In genomic region chr1:156848461-156849150, GRCh38 we compare ENCODE assay signal across 10 cellular contexts. TPM values are rescaled to one million over a fixed set of nuclear protein-coding genes. Genes with fewer than 3 reads are reported as not detected.
DNase-seq lines count a peak whose midpoint lies in the region; ATAC-seq, FAIRE-seq and TF ChIP-seq lines count a peak whose summit lies in the region.
"Had no signal": no experiment of that assay in that cellular context is flagged by ENCODE, and none has a peak within 500 bp of the region (broad histone marks: within the 10 kb centered on the region; RNA-seq: fewer than 3 reads in every experiment).

No MANE protein-coding gene starts in this region.

- FAIRE-seq in H1 (lab: Jason Lieb, UNC), result no peak

- H2AK5ac ChIP-seq in H1 (ENCODE audit: low read depth, low read length), result no peak overlapping the region

- no peak overlapping the region; the same call in 1 of the 2 replicates for H2AFZ ChIP-seq in H1 (ENCODE audit: low read length)

- H3K14ac ChIP-seq in H1 (ENCODE audit: insufficient read length), result no peak overlapping the region

- TF ChIP-seq RAD21 in H1 (IDR thresholded peaks at IDR 0.05 in 1 of 2, conservative IDR thresholded peaks at IDR 0.05 in 1 of 2; ENCODE audit: low read depth in 2 of 2, low read length in 2 of 2), result no peak

- no peak overlapping the region for H4K91ac ChIP-seq in H1 (replicated peaks; ENCODE audit: insufficient read length, low read length)

- CTCF ChIA-PET in H1 (lab: Charles Lee; ENCODE audit: partially characterized antibody), result interaction anchor here (0.7 to 25.2 kb wide), 14 partner anchors 7 to 159 kb away, joined by 3 to 719 read pairs (median 6); partner anchors contain the start of genes INSRR, NTRK1 and PEAR1

- H3K27me3 ChIP-seq in H1 (replicated peaks in 1 of 4; ENCODE audit: control insufficient read depth in 3 of 4, extremely low read depth in 1 of 4, insufficient read depth in 3 of 4, low read length in 3 of 4) (peaks cover 62 to 94% (median 69%) of the 10 kb centered on the region in 4 experiments), tibial nerve (peaks cover 0 to 66% of the 10 kb centered on the region in 2 donors)

- no peak overlapping the region for H3K23ac ChIP-seq in H1 (ENCODE audit: insufficient read length)

- ATAC-seq in GM19452 (IDR thresholded peaks at IDR 0.05; ENCODE audit: unreplicated experiment), result no peak
- ATAC-seq in HG02588 (IDR thresholded peaks at IDR 0.05; ENCODE audit: unreplicated experiment), result no peak

- TF ChIP-seq EP300 in H1 (IDR thresholded peaks at IDR 0.05; ENCODE audit: borderline replicate concordance in 1 of 2, low read depth in 2 of 2, low read length in 2 of 2) (no peak), tibial nerve (IDR thresholded peaks at IDR 0.05) (no peak)

- no peak overlapping the region for H4K8ac ChIP-seq in H1 (ENCODE audit: extremely low read depth, insufficient read depth, low read length)

- peak overlapping the region; percentile 87 to 94 for H3K4me2 ChIP-seq in H1 (ENCODE audit: insufficient read depth in 1 of 2, low read depth in 2 of 2, low read length in 2 of 2)

- H3K56ac ChIP-seq in H1 (replicated peaks; ENCODE audit: insufficient read length, low read depth, low read length), result no peak overlapping the region

- 0 out of 2 replicates have a peak overlapping the region, but pooled peaks have one; percentile 40 for H2BK15ac ChIP-seq in H1 (ENCODE audit: low read length)

- POLR2A ChIA-PET in H1 (lab: Charles Lee; ENCODE audit: partially characterized antibody), result interaction anchor here (0.6 to 1.5 kb wide), 6 partner anchors 9 to 355 kb away, joined by 3 to 6 read pairs (median 4); partner anchors contain the start of gene NTRK1

- no peaks in the 10 kb centered on the region for H3K79me1 ChIP-seq in H1 (ENCODE audit: low read depth, low read length)

- DNase-seq in GM03348 (ENCODE audit: low spot score) (peak; percentile 35), H1 (ENCODE audit: low read depth in 1 of 2, low spot score in 2 of 2) (peak in 1 of 2 experiments; percentile 78), ecto neural progenitor cell (ENCODE audit: low spot score) (no peak), tibial nerve (ENCODE audit: low spot score in 2 of 2) (no peak)
- peak; percentile 34 to 36 for DNase-seq in activated CD8-positive, alpha-beta memory T cell treated with anti-CD3 and anti-CD28 coated beads for 4 hours (ENCODE audit: low read depth in 2 of 2)
- DNase-seq in stimulated activated CD4-positive, alpha-beta T cell treated with anti-CD3 and anti-CD28 coated beads, Interleukin-15, amount 100 ng/mL, for 24 hours, result peak; percentile 79
- DNase-seq: Calu3 had no signal

- no peak overlapping the region for H3K4ac ChIP-seq in H1 (replicated peaks; ENCODE audit: insufficient read length, low read depth, low read length)

- peaks cover 12% of the 10 kb centered on the region for H3K23me2 ChIP-seq in H1 (ENCODE audit: low read depth, low read length)

- H3K4me1 ChIP-seq in H1 (replicated peaks in 1 of 4; ENCODE audit: control insufficient read depth in 3 of 4, insufficient read depth in 4 of 4, low read length in 3 of 4) (peaks cover 0 to 25% (median 11%) of the 10 kb centered on the region in 4 experiments; a peak in 5 of 7 replicates), tibial nerve (peaks cover 0 to 30% (median 0%) of the 10 kb centered on the region in 4 donors)

- H3K79me2 ChIP-seq in H1 (ENCODE audit: control insufficient read depth in 1 of 2, insufficient read depth in 2 of 2, low read length in 2 of 2), result no peaks in the 10 kb centered on the region

- no peak overlapping the region for H2BK5ac ChIP-seq in H1 (ENCODE audit: low read depth, low read length)

- TF ChIP-seq POLR2A in H1 (IDR thresholded peaks at IDR 0.05; ENCODE audit: control extremely low read depth in 1 of 2, low read depth in 2 of 2, low read length in 2 of 2), result no peak
- TF ChIP-seq POLR2A in tibial nerve (IDR thresholded peaks at IDR 0.05), result no peak

- peak overlapping the region; percentile 3 to 59 (median 32); a peak in 7 of 8 replicates for H3K4me3 ChIP-seq in H1 (ENCODE audit: extremely low read depth in 1 of 4, insufficient read depth in 2 of 4, low read depth in 3 of 4, low read length in 4 of 4)
- H3K4me3 ChIP-seq in tibial nerve, result no peak overlapping the region

- 6% methylated on average over 36 of the region's 36 CpGs; no CpG with 5 or more reads in 1 of the 2 experiments for WGBS in H1 (ENCODE audit: extremely low coverage in 1 of 2, insufficient coverage in 1 of 2, insufficient read length in 1 of 2, insufficient replicate concordance in 2 of 2, low coverage in 1 of 2, low lambda C conversion rate in 2 of 2, missing lambda C conversion rate in 1 of 2), 2 experiments
- WGBS in tibial nerve, 2 donors, result 4 to 9% methylated on average over 15 to 36 of the region's 36 CpGs

- H2BK12ac ChIP-seq in H1 (ENCODE audit: low read depth, low read length), result no peak overlapping the region

- no peaks in the 10 kb centered on the region for H3K9me3 ChIP-seq in H1 (ENCODE audit: insufficient read depth in 2 of 2, low read depth in 1 of 2, low read length in 1 of 2)
- no peaks in the 10 kb centered on the region for H3K9me3 ChIP-seq in tibial nerve

- H2BK20ac ChIP-seq in H1 (ENCODE audit: low read length), result no peak overlapping the region

- no peak overlapping the region; the same call in 1 of the 2 replicates for H3K18ac ChIP-seq in H1 (ENCODE audit: extremely low read depth, low read length)

- H4K5ac ChIP-seq in H1 (ENCODE audit: insufficient read length, low read depth, low read length), result no peak overlapping the region

- H3K9ac ChIP-seq in H1 (replicated peaks in 1 of 4; ENCODE audit: extremely low read depth in 1 of 4, low read depth in 3 of 4, low read length in 3 of 4), result no peak overlapping the region

- no peak for TF ChIP-seq CTCF in H1 (IDR thresholded peaks at IDR 0.05; ENCODE audit: control extremely low read depth in 1 of 3, insufficient read depth in 1 of 3, low read depth in 1 of 3, low read length in 3 of 3)
- TF ChIP-seq CTCF in tibial nerve (IDR thresholded peaks at IDR 0.05), result no peak

- H2BK120ac ChIP-seq in H1 (replicated peaks; ENCODE audit: low read depth, low read length), result no peak overlapping the region

- H3K27ac ChIP-seq in H1 (ENCODE audit: low read depth, low read length) (no peak overlapping the region), tibial nerve (no peak overlapping the region)

- H3K36me3 ChIP-seq in H1 (ENCODE audit: control insufficient read depth in 2 of 4, insufficient read depth in 4 of 4, low read length in 3 of 4) (no peaks in the 10 kb centered on the region), tibial nerve (no peaks in the 10 kb centered on the region)

- H4K20me1 ChIP-seq in H1 (replicated peaks in 1 of 2; ENCODE audit: control insufficient read depth in 1 of 2, insufficient read depth in 2 of 2, low read length in 2 of 2), result peaks cover 3 to 17% of the 10 kb centered on the region in 2 experiments

TF ChIP-seq in H1, 55 proteins besides CTCF, POLR2A, EP300 and RAD21 (continues in another document):
- TF ChIP-seq CREB1 (IDR thresholded peaks at IDR 0.05), result no peak

RNA-seq across cellular contexts. Expression of gene INSRR, which starts 10.3 kb away (rescaled TPM):
- not detected in 2 replicates for total RNA-seq in H1 (2021; fragmentation: NEBNext Ultra II Directional; extraction: Animal tissue kit (Norgen Biotek cat#: 25700))
- polyA plus RNA-seq in H1 (2011; rRNA removed), result 0.02 TPM in 2 replicates
- polyA plus RNA-seq in H1 (2011; cell fraction: cytosol; rRNA removed), result not detected
- 0.17 TPM for polyA plus RNA-seq in H1 (2011; cell fraction: nucleus; rRNA removed)
- polyA plus RNA-seq in H1 (2012, experiment 1 of 2), result 0.03 to 0.04 TPM in 2 of 4 replicates, not detected in the others
- 0.03 TPM for polyA plus RNA-seq in H1 (2012, experiment 2 of 2)
- not detected for polyA plus RNA-seq in H1 (2013, experiment 1 of 2)
- polyA plus RNA-seq in H1 (2013, experiment 2 of 2), result under 0.01 TPM
- polyA minus RNA-seq in H1 (2011; rRNA and poly(A)+ RNA removed), result 0.07 TPM in 1 of 2 replicates, not detected in the other
- not detected for polyA minus RNA-seq in H1 (2011; cell fraction: cytosol; rRNA and poly(A)+ RNA removed)
- 0.10 TPM for polyA minus RNA-seq in H1 (2011; cell fraction: nucleus; rRNA and poly(A)+ RNA removed)
- total RNA-seq in tibial nerve, result under 1 TPM; under 0.01 to 0.60 (median 0.20) TPM
- total RNA-seq: Calu3, glomerular endothelial cell had no signal

RNA-seq across cellular contexts. Expression of gene NTRK1, which starts 12.1 kb away (rescaled TPM):
- 0.24 and 0.27 TPM in 2 replicates for total RNA-seq in H1 (2021; fragmentation: NEBNext Ultra II Directional; extraction: Animal tissue kit (Norgen Biotek cat#: 25700))
- polyA plus RNA-seq in H1 (2011; rRNA removed), result 0.12 and 0.13 TPM in 2 replicates
- polyA plus RNA-seq in H1 (2011; cell fraction: cytosol; rRNA removed), result 0.06 TPM
- polyA plus RNA-seq in H1 (2011; cell fraction: nucleus; rRNA removed), result 0.74 TPM
- 0.05 to 0.15 TPM (median 0.13 TPM) in 3 of 4 replicates, not detected in the other for polyA plus RNA-seq in H1 (2012, experiment 1 of 2)
- polyA plus RNA-seq in H1 (2012, experiment 2 of 2), result 0.05 TPM
- 0.18 TPM for polyA plus RNA-seq in H1 (2013, experiment 1 of 2)
- polyA plus RNA-seq in H1 (2013, experiment 2 of 2), result 0.06 TPM
- polyA minus RNA-seq in H1 (2011; rRNA and poly(A)+ RNA removed), result 0.12 and 0.13 TPM in 2 replicates
- polyA minus RNA-seq in H1 (2011; cell fraction: cytosol; rRNA and poly(A)+ RNA removed), result not detected
- not detected for polyA minus RNA-seq in H1 (2011; cell fraction: nucleus; rRNA and poly(A)+ RNA removed)
- total RNA-seq in tibial nerve, result under 1 TPM in 3 of 4 donors, not detected in 1; 0.22 to 0.42 (median 0.39) TPM
- total RNA-seq: Calu3 had no signal

RNA-seq across cellular contexts. Expression of gene SH2D2A, which starts 32.0 kb away (rescaled TPM):
- 3.3 and 4.5 TPM in 2 replicates for total RNA-seq in H1 (2021; fragmentation: NEBNext Ultra II Directional; extraction: Animal tissue kit (Norgen Biotek cat#: 25700))
- polyA plus RNA-seq in H1 (2011; rRNA removed), result 7.9 and 13.7 TPM in 2 replicates
- 10.1 TPM for polyA plus RNA-seq in H1 (2011; cell fraction: cytosol; rRNA removed)
- 8.8 TPM for polyA plus RNA-seq in H1 (2011; cell fraction: nucleus; rRNA removed)
- polyA plus RNA-seq in H1 (2012, experiment 1 of 2), result 3.1 to 8.0 TPM (median 5.5 TPM) in 4 replicates
- 4.7 TPM for polyA plus RNA-seq in H1 (2012, experiment 2 of 2)
- 5.7 TPM for polyA plus RNA-seq in H1 (2013, experiment 1 of 2)
- polyA plus RNA-seq in H1 (2013, experiment 2 of 2), result 5.3 TPM
- 0.57 and 0.78 TPM in 2 replicates for polyA minus RNA-seq in H1 (2011; rRNA and poly(A)+ RNA removed)
- 5.1 TPM for polyA minus RNA-seq in H1 (2011; cell fraction: cytosol; rRNA and poly(A)+ RNA removed)
- 4.6 TPM for polyA minus RNA-seq in H1 (2011; cell fraction: nucleus; rRNA and poly(A)+ RNA removed)
- total RNA-seq in tibial nerve, result 1 to 10 TPM in 2 of 4 donors, under 1 TPM in 1, not detected in 1; 0.78 to 7.2 (median 2.9) TPM

RNA-seq across cellular contexts. Expression of gene PEAR1, which starts 44.9 kb away (rescaled TPM):
- total RNA-seq in H1 (2021; fragmentation: NEBNext Ultra II Directional; extraction: Animal tissue kit (Norgen Biotek cat#: 25700)), result 0.71 and 0.82 TPM in 2 replicates
- polyA plus RNA-seq in H1 (2011; rRNA removed), result 0.63 and 0.77 TPM in 2 replicates
- 0.44 TPM for polyA plus RNA-seq in H1 (2011; cell fraction: cytosol; rRNA removed)
- 3.3 TPM for polyA plus RNA-seq in H1 (2011; cell fraction: nucleus; rRNA removed)
- polyA plus RNA-seq in H1 (2012, experiment 1 of 2), result 0.26 to 0.88 TPM (median 0.65 TPM) in 4 replicates
- 0.39 TPM for polyA plus RNA-seq in H1 (2012, experiment 2 of 2)
- 0.53 TPM for polyA plus RNA-seq in H1 (2013, experiment 1 of 2)
- 0.42 TPM for polyA plus RNA-seq in H1 (2013, experiment 2 of 2)
- polyA minus RNA-seq in H1 (2011; rRNA and poly(A)+ RNA removed), result 0.13 and 0.22 TPM in 2 replicates
- 0.37 TPM for polyA minus RNA-seq in H1 (2011; cell fraction: cytosol; rRNA and poly(A)+ RNA removed)
- polyA minus RNA-seq in H1 (2011; cell fraction: nucleus; rRNA and poly(A)+ RNA removed), result 1.5 TPM
- total RNA-seq in tibial nerve, result 10 to 100 TPM; 31.5 to 51.4 (median 39.7) TPM

Comparison
In these comparisons a context has a peak if more than half of its experiments do, and no peak if none do; other contexts are left out.
1. DNase-seq: peak in GM03348 (single experiment), activated CD8-positive, alpha-beta memory T cell treated with anti-CD3 and anti-CD28 coated beads for 4 hours (2 of 2) and stimulated activated CD4-positive, alpha-beta T cell treated with anti-CD3 and anti-CD28 coated beads, Interleukin-15, amount 100 ng/mL, for 24 hours (single experiment); none in ecto neural progenitor cell (single experiment) and tibial nerve (0 of 2).
2. H3K4me3 ChIP-seq: peak in H1 (4 of 4); none in tibial nerve (0 of 4).